In the genomic region with DNA sequence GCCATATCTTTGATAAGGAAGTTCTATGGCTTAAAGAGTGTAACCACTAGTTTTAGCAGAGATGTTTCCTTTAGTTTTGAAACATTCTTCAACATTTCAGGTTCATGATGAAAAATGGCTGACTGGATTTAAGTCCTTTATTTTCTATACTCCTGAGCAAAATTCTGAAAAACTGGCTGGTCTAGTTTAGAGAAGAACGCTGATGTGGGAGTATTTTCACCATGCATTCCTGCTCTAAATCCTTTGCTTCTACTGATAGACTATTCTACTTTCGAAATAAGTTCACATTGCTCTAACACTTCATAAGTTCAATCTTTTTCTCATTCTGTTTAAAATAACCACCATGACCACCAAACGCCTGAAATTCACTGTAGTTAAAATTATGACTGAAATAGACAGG, we compare ENCODE assay signal across 26 cellular contexts.
"Had no signal": no experiment of that assay in that cellular context is flagged by ENCODE, and none has a peak within 500 bp of the region (broad histone marks: within the 10 kb centered on the region; RNA-seq: fewer than 3 reads in every experiment).

No MANE protein-coding gene starts in this region.

- DNase-seq: activated CD4-positive, alpha-beta memory T cell treated with anti-CD3 and anti-CD28 coated beads for 36 hours; activated CD4-positive, alpha-beta T cell treated with anti-CD3 and anti-CD28 coated beads, Interleukin-2, amount 10 ng/mL, durations not matched to agents 7 days and 5 days; activated CD4-positive, CD25-positive, alpha-beta regulatory T cell; activated CD8-positive, alpha-beta memory T cell treated with anti-CD3 and anti-CD28 coated beads for 24 hours; activated effector memory CD4-positive, alpha-beta T cell treated with anti-CD3 and anti-CD28 coated beads, Interleukin-2, amount 50 U/mL, for 16 hours; activated naive CD4-positive, alpha-beta T cell treated with anti-CD3 and anti-CD28 coated beads for 36 hours; activated T-cell treated with anti-CD3 and anti-CD28 coated beads, Interleukin-2, amount 50 U/mL, for 4 hours; MG63; MV-4-11; NCI-H1092 treated with DMSO at 0.1 percent for 48 hours; NCI-H1417 treated with DMSO at 0.1 percent for 48 hours; NCI-H1694; NCI-H2029; NCI-H510A treated with DMSO at 0.1 percent for 48 hours; NCI-H69; NK-92 treated with Interleukin-12 subunit alpha and Interleukin-12 subunit beta, amount 100 ng/mL, for 24 hours; OCI-M1; RPMI8226; T-cell; T-helper 2 cell; T1000 had no signal

- H3K9ac ChIP-seq: KMS-11 had no signal

- H3K36me3 ChIP-seq: MG63 had no signal

- ATAC-seq: activated T-cell treated with anti-CD3 and anti-CD28 coated beads, Interleukin-2, amount 50 U/mL, for 4 hours; Panc1; Right ventricle myocardium inferior; T-cell had no signal

- H3K4me2 ChIP-seq: KMS-11 had no signal

- H3K4me3 ChIP-seq: MG63, SK-N-MC had no signal

- H3K27ac ChIP-seq: KMS-11, SK-N-MC, VCaP had no signal

- H3K9me3 ChIP-seq: MG63 had no signal

- H3K27me3 ChIP-seq: MG63 had no signal
